In genomic region chr12:56719056-56719455, GRCh38 we compare ENCODE assay signal across 12 cellular contexts. TPM values are rescaled to one million over a fixed set of nuclear protein-coding genes. Genes with fewer than 3 reads are reported as not detected.
A peak's percentile ranks its signal among the peaks of the same experiment; 100 is the strongest.
DNase-seq lines count a peak whose midpoint lies in the region; ATAC-seq and TF ChIP-seq lines count a peak whose summit lies in the region.
"Had no signal": no experiment of that assay in that cellular context is flagged by ENCODE, and none has a peak within 500 bp of the region (broad histone marks: within the 10 kb centered on the region; RNA-seq: fewer than 3 reads in every experiment).

No MANE protein-coding gene starts in this region.

- peaks cover 26% of the 10 kb centered on the region for H3F3A ChIP-seq in GM23338 (replicated peaks; ENCODE audit: low read depth)

- POLR2A ChIA-PET in activated CD8-positive, alpha-beta T cell treated with anti-CD3 and anti-CD28 coated beads, Interleukin-2, amount 10 ng/mL, durations not matched to agents 7 days and 5 days (lab: Charles Lee) = interaction anchor here (1.3 to 2.7 kb wide), 2 partner anchors 31 to 37 kb away, joined by 4 to 16 read pairs; partner anchors contain the start of gene PTGES3

- DNase-seq in GM23338 (ENCODE audit: low spot score) (no peak), upper lobe of right lung (no peak), ascending aorta (ENCODE audit: low spot score in 2 of 2) (no peak), lower leg skin (ENCODE audit: low spot score in 2 of 2) (no peak), coronary artery (ENCODE audit: low spot score) (no peak)
- DNase-seq in activated CD8-positive, alpha-beta T cell treated with anti-CD3 and anti-CD28 coated beads, Interleukin-2, amount 10 ng/mL, durations not matched to agents 7 days and 5 days = no peak
- no peak for DNase-seq in natural killer cell treated with Interleukin-12 subunit alpha and Interleukin-12 subunit beta and Interleukin-15 and Interleukin-18, amount 100 ng/mL, for 72 hours (ENCODE audit: low spot score)
- DNase-seq: kidney glomerular epithelial cell, NCI-H1417 treated with DMSO at 0.1 percent for 48 hours, SW 1271, thyroid gland had no signal

- peak overlapping the region; percentile 95 for H3K4me2 ChIP-seq in BLaER1
- peak overlapping the region; percentile 99 for H3K4me2 ChIP-seq in GM23338

- no peak for TF ChIP-seq CTCF in GM23338 (conservative IDR thresholded peaks at IDR 0.05; ENCODE audit: low read depth in 2 of 2)
- TF ChIP-seq CTCF in upper lobe of right lung (IDR thresholded peaks at IDR 0.05) = no peak
- no peak for TF ChIP-seq CTCF in ascending aorta (IDR thresholded peaks at IDR 0.05)
- TF ChIP-seq CTCF in lower leg skin (IDR thresholded peaks at IDR 0.05) = no peak
- no peak for TF ChIP-seq CTCF in coronary artery (IDR thresholded peaks at IDR 0.05)

- H3K36me3 ChIP-seq in BLaER1 (peaks cover 83% of the 10 kb centered on the region), GM23338 (ENCODE audit: insufficient read depth) (peaks cover 54% of the 10 kb centered on the region), upper lobe of right lung (peaks cover 47% of the 10 kb centered on the region), ascending aorta (peaks cover 21 to 41% of the 10 kb centered on the region in 2 donors)

- ATAC-seq in GM23338 (no peak), upper lobe of right lung (no peak)
- ATAC-seq in activated CD8-positive, alpha-beta T cell treated with anti-CD3 and anti-CD28 coated beads, Interleukin-2, amount 10 ng/mL, durations not matched to agents 7 days and 5 days = no peak
- no peak for ATAC-seq in natural killer cell treated with Interleukin-12 subunit alpha and Interleukin-12 subunit beta and Interleukin-15 and Interleukin-18, amount 100 ng/mL, for 72 hours

- H3K4me3 ChIP-seq in BLaER1 = 0 out of 2 replicates have a peak overlapping the region, but pooled peaks have one; percentile 11
- no peak overlapping the region for H3K4me3 ChIP-seq in GM23338
- no peak overlapping the region for H3K4me3 ChIP-seq in upper lobe of right lung
- H3K4me3 ChIP-seq in ascending aorta = no peak overlapping the region
- no peak overlapping the region for H3K4me3 ChIP-seq in lower leg skin (ENCODE audit: low read depth, poor library complexity, severe bottlenecking)
- no peak overlapping the region for H3K4me3 ChIP-seq in coronary artery
- H3K4me3 ChIP-seq: thyroid gland had no signal

- no peaks in the 10 kb centered on the region for H3K9me3 ChIP-seq in BLaER1
- H3K9me3 ChIP-seq in upper lobe of right lung = no peaks in the 10 kb centered on the region
- H3K9me3 ChIP-seq in ascending aorta = no peaks in the 10 kb centered on the region
- H3K9me3 ChIP-seq: thyroid gland had no signal

- peak overlapping the region; percentile 91 for H3K27ac Mint-ChIP-seq in GM23338
- H3K27ac Mint-ChIP-seq in activated CD8-positive, alpha-beta T cell treated with anti-CD3 and anti-CD28 coated beads, Interleukin-2, amount 10 ng/mL, durations not matched to agents 7 days and 5 days = peak overlapping the region; percentile 91
- peak overlapping the region; percentile 94 to 95 for H3K27ac Mint-ChIP-seq in natural killer cell treated with Interleukin-12 subunit alpha and Interleukin-12 subunit beta and Interleukin-15 and Interleukin-18, amount 100 ng/mL, for 72 hours

- H3K4me1 Mint-ChIP-seq in GM23338 = peaks cover 70% of the 10 kb centered on the region
- peaks cover 77% of the 10 kb centered on the region for H3K4me1 Mint-ChIP-seq in activated CD8-positive, alpha-beta T cell treated with anti-CD3 and anti-CD28 coated beads, Interleukin-2, amount 10 ng/mL, durations not matched to agents 7 days and 5 days (ENCODE audit: low read depth)
- peaks cover 65 to 75% of the 10 kb centered on the region in 2 donors for H3K4me1 Mint-ChIP-seq in natural killer cell treated with Interleukin-12 subunit alpha and Interleukin-12 subunit beta and Interleukin-15 and Interleukin-18, amount 100 ng/mL, for 72 hours (ENCODE audit: low read depth in 2 of 2)

- H3K27me3 ChIP-seq in BLaER1 (no peaks in the 10 kb centered on the region), GM23338 (ENCODE audit: insufficient read depth) (no peaks in the 10 kb centered on the region), upper lobe of right lung (no peaks in the 10 kb centered on the region), ascending aorta (no peaks in the 10 kb centered on the region)
- H3K27me3 ChIP-seq: thyroid gland had no signal

- H3K36me3 Mint-ChIP-seq in GM23338 (ENCODE audit: low read depth) = peaks cover 86% of the 10 kb centered on the region
- peaks cover 81% of the 10 kb centered on the region for H3K36me3 Mint-ChIP-seq in activated CD8-positive, alpha-beta T cell treated with anti-CD3 and anti-CD28 coated beads, Interleukin-2, amount 10 ng/mL, durations not matched to agents 7 days and 5 days (ENCODE audit: low read depth)
- H3K36me3 Mint-ChIP-seq in natural killer cell treated with Interleukin-12 subunit alpha and Interleukin-12 subunit beta and Interleukin-15 and Interleukin-18, amount 100 ng/mL, for 72 hours = peaks cover 61% of the 10 kb centered on the region

- H4K20me1 ChIP-seq in BLaER1 (peaks cover 100% of the 10 kb centered on the region), GM23338 (replicated peaks; ENCODE audit: insufficient read depth) (peaks cover 77% of the 10 kb centered on the region)

- CTCF ChIA-PET in activated CD8-positive, alpha-beta T cell treated with anti-CD3 and anti-CD28 coated beads, Interleukin-2, amount 10 ng/mL, durations not matched to agents 7 days and 5 days (lab: Charles Lee) = interaction anchor here (0.9 to 1.8 kb wide), 5 partner anchors 32 to 530 kb away, joined by 3 to 6 read pairs (median 3); partner anchors contain the start of gene SMARCC2

- H3K9me3 Mint-ChIP-seq in GM23338 = no peaks in the 10 kb centered on the region; the same call in 2 of the 3 replicates
- no peaks in the 10 kb centered on the region for H3K9me3 Mint-ChIP-seq in activated CD8-positive, alpha-beta T cell treated with anti-CD3 and anti-CD28 coated beads, Interleukin-2, amount 10 ng/mL, durations not matched to agents 7 days and 5 days (ENCODE audit: insufficient read depth)
- H3K9me3 Mint-ChIP-seq in natural killer cell treated with Interleukin-12 subunit alpha and Interleukin-12 subunit beta and Interleukin-15 and Interleukin-18, amount 100 ng/mL, for 72 hours = no peaks in the 10 kb centered on the region

- intact Hi-C loops in upper lobe of right lung (cut with DNase I) = no loop called here
- intact Hi-C loops in ascending aorta (cut with DNase I) = no loop called here
- intact Hi-C loops in lower leg skin (cut with DNase I; ENCODE audit: low total_unique reads) = no loop called here

- peak overlapping the region; percentile 52 for H3K9ac ChIP-seq in BLaER1

- no peak overlapping the region for H2AFZ ChIP-seq in GM23338

- TF ChIP-seq POLR2A in lower leg skin (IDR thresholded peaks at IDR 0.05) = no peak

- peaks cover 88% of the 10 kb centered on the region for H3K79me2 ChIP-seq in GM23338 (replicated peaks; ENCODE audit: insufficient read depth)

- H3K27ac ChIP-seq in BLaER1 (peak overlapping the region; percentile 69), GM23338 (ENCODE audit: low read depth) (peak overlapping the region; percentile 83; the same call in 1 of the 2 replicates), upper lobe of right lung (no peak overlapping the region), ascending aorta (peak overlapping the region in 1 of 2 donors; percentile 7), coronary artery (no peak overlapping the region)
- H3K27ac ChIP-seq: thyroid gland had no signal

- H3K4me1 ChIP-seq in BLaER1 (peaks cover 74% of the 10 kb centered on the region), GM23338 (ENCODE audit: insufficient read depth) (peaks cover 57% of the 10 kb centered on the region), upper lobe of right lung (peaks cover 53% of the 10 kb centered on the region), ascending aorta (peaks cover 0 to 32% of the 10 kb centered on the region in 2 donors)

- H3K9me2 ChIP-seq in GM23338 (ENCODE audit: insufficient read depth) = peaks cover 5% of the 10 kb centered on the region; the same call in 1 of the 2 replicates

- peaks cover 15% of the 10 kb centered on the region for H3K27me3 Mint-ChIP-seq in GM23338 (ENCODE audit: insufficient read depth, low read depth, poor library complexity)
- H3K27me3 Mint-ChIP-seq in activated CD8-positive, alpha-beta T cell treated with anti-CD3 and anti-CD28 coated beads, Interleukin-2, amount 10 ng/mL, durations not matched to agents 7 days and 5 days (ENCODE audit: low read depth) = no peaks in the 10 kb centered on the region
- no peaks in the 10 kb centered on the region for H3K27me3 Mint-ChIP-seq in natural killer cell treated with Interleukin-12 subunit alpha and Interleukin-12 subunit beta and Interleukin-15 and Interleukin-18, amount 100 ng/mL, for 72 hours

- peak overlapping the region; percentile 98 for H3K4me3 Mint-ChIP-seq in GM23338
- H3K4me3 Mint-ChIP-seq in activated CD8-positive, alpha-beta T cell treated with anti-CD3 and anti-CD28 coated beads, Interleukin-2, amount 10 ng/mL, durations not matched to agents 7 days and 5 days = peak overlapping the region; percentile 98
- peak overlapping the region; percentile 96 for H3K4me3 Mint-ChIP-seq in natural killer cell treated with Interleukin-12 subunit alpha and Interleukin-12 subunit beta and Interleukin-15 and Interleukin-18, amount 100 ng/mL, for 72 hours

RNA-seq across cellular contexts. Expression of gene NACA, which starts 6.0 kb away (rescaled TPM):
- 1,081 and 1,279 TPM in 2 replicates for total RNA-seq in GM23338 (2014; rRNA removed; shearing (Covaris generic))
- polyA plus RNA-seq in GM23338 (2016; fragmentation: Nextera tagmentation; extraction: Ambion mirVana) = 2,165 and 2,495 TPM in 2 replicates
- total RNA-seq in activated CD8-positive, alpha-beta T cell treated with anti-CD3 and anti-CD28 coated beads, Interleukin-2, amount 10 ng/mL, durations not matched to agents 7 days and 5 days = 100 to 1,000 TPM; 793 to 820 TPM
- 100 to 1,000 TPM; 322 to 563 TPM for total RNA-seq in natural killer cell treated with Interleukin-12 subunit alpha and Interleukin-12 subunit beta and Interleukin-15 and Interleukin-18, amount 100 ng/mL, for 72 hours
- total RNA-seq in upper lobe of right lung (665 TPM), ascending aorta (490 TPM), lower leg skin (1,000 to 10,000 TPM; 1,502 to 2,024 (median 1,825) TPM)

RNA-seq across cellular contexts. Expression of gene PTGES3, which starts 31.0 kb away (rescaled TPM):
- total RNA-seq in GM23338 (2014; rRNA removed; shearing (Covaris generic)) = 334 and 453 TPM in 2 replicates
- 391 and 442 TPM in 2 replicates for polyA plus RNA-seq in GM23338 (2016; fragmentation: Nextera tagmentation; extraction: Ambion mirVana)
- total RNA-seq in activated CD8-positive, alpha-beta T cell treated with anti-CD3 and anti-CD28 coated beads, Interleukin-2, amount 10 ng/mL, durations not matched to agents 7 days and 5 days = 100 to 1,000 TPM; 273 to 290 TPM
- 100 to 1,000 TPM; 201 to 270 TPM for total RNA-seq in natural killer cell treated with Interleukin-12 subunit alpha and Interleukin-12 subunit beta and Interleukin-15 and Interleukin-18, amount 100 ng/mL, for 72 hours
- 168 TPM for total RNA-seq in upper lobe of right lung
- 62.2 TPM for total RNA-seq in ascending aorta
- 10 to 100 TPM; 57.0 to 73.7 (median 62.3) TPM for total RNA-seq in lower leg skin

RNA-seq across cellular contexts. Expression of gene PRIM1, which starts 33.1 kb away (rescaled TPM):
- total RNA-seq in GM23338 (2014; rRNA removed; shearing (Covaris generic)) = 69.9 and 73.9 TPM in 2 replicates
- polyA plus RNA-seq in GM23338 (2016; fragmentation: Nextera tagmentation; extraction: Ambion mirVana) = 65.6 and 67.9 TPM in 2 replicates
- total RNA-seq in activated CD8-positive, alpha-beta T cell treated with anti-CD3 and anti-CD28 coated beads, Interleukin-2, amount 10 ng/mL, durations not matched to agents 7 days and 5 days = 10 to 100 TPM; 56.8 to 60.4 TPM
- 10 to 100 TPM; 33.2 to 43.5 TPM for total RNA-seq in natural killer cell treated with Interleukin-12 subunit alpha and Interleukin-12 subunit beta and Interleukin-15 and Interleukin-18, amount 100 ng/mL, for 72 hours
- total RNA-seq in upper lobe of right lung = 9.3 TPM
- total RNA-seq in ascending aorta = 20.9 TPM
- 10 to 100 TPM in 1 of 4 donors, 1 to 10 TPM in 3; 7.9 to 10.5 (median 9.1) TPM for total RNA-seq in lower leg skin

RNA-seq across cellular contexts. Expression of gene HSD17B6, which starts 44.1 kb away (rescaled TPM):
- total RNA-seq in GM23338 (2014; rRNA removed; shearing (Covaris generic)) = 4.3 and 10.3 TPM in 2 replicates
- polyA plus RNA-seq in GM23338 (2016; fragmentation: Nextera tagmentation; extraction: Ambion mirVana) = 2.7 and 5.2 TPM in 2 replicates
- 1 to 10 TPM; 2.1 to 4.0 TPM for total RNA-seq in activated CD8-positive, alpha-beta T cell treated with anti-CD3 and anti-CD28 coated beads, Interleukin-2, amount 10 ng/mL, durations not matched to agents 7 days and 5 days
- total RNA-seq in natural killer cell treated with Interleukin-12 subunit alpha and Interleukin-12 subunit beta and Interleukin-15 and Interleukin-18, amount 100 ng/mL, for 72 hours = 1 to 10 TPM; 1.0 to 2.7 TPM
- total RNA-seq in upper lobe of right lung (67.4 TPM), ascending aorta (not detected), lower leg skin (1 to 10 TPM in 2 of 4 donors, under 1 TPM in 2; 0.27 to 1.3 (median 0.83) TPM)

Comparison
In these comparisons a context has a peak if more than half of its experiments do, and no peak if none do; other contexts are left out.
1. H3K27ac ChIP-seq: peak in BLaER1 (single experiment) and GM23338 (single experiment); none in upper lobe of right lung (single experiment) and coronary artery (0 of 2).
2. Peak in every context shown above with its lines, with median percentiles within 50 percentile points of each other: H3K27ac Mint-ChIP-seq and H3K4me3 Mint-ChIP-seq.